In genomic region chr16:58045096-58045495, GRCh38 we compare ENCODE assay signal across 27 cellular contexts.
"Had no signal": no experiment of that assay in that cellular context is flagged by ENCODE, and none has a peak within 500 bp of the region (broad histone marks: within the 10 kb centered on the region; RNA-seq: fewer than 3 reads in every experiment).

No MANE protein-coding gene starts in this region.

- H3K27ac Mint-ChIP-seq: activated B cell treated with CpG ODN at 0.5 μM for 24 hours; activated CD8-positive, alpha-beta T cell treated with anti-CD3 and anti-CD28 coated beads for 36 hours; activated naive CD8-positive, alpha-beta T cell; activated T-helper 17 cell treated with anti-CD3 and anti-CD28 coated beads, Interleukin-2, amount 50 U/mL, for 72 hours; T-helper 17 cell; T-helper 2 cell treated with Interferon-gamma antibody and Interleukin-4, amounts not matched to agents 5 μg/mL and 100 μg/mL, for 36 hours had no signal

- H3K36me3 ChIP-seq: brain microvascular endothelial cell, WERI-Rb-1 had no signal

- ATAC-seq: activated CD4-positive, CD25-positive, alpha-beta regulatory T cell treated with anti-CD3 and anti-CD28 coated beads, Interleukin-2, amount 50 U/mL, for 24 hours; activated CD8-positive, alpha-beta T cell treated with anti-CD3 and anti-CD28 coated beads for 36 hours; activated T-cell treated with anti-CD3 and anti-CD28 coated beads, Interleukin-2, amount 50 U/mL, for 4 hours; activated T-helper 17 cell treated with anti-CD3 and anti-CD28 coated beads, Interleukin-2, amount 50 U/mL, for 72 hours; esophagus mucosa; T-helper 17 cell had no signal

- H3K27me3 ChIP-seq: brain microvascular endothelial cell had no signal

- H3K9me3 Mint-ChIP-seq: activated B cell treated with CpG ODN at 0.5 μM for 24 hours; activated CD8-positive, alpha-beta T cell treated with anti-CD3 and anti-CD28 coated beads for 36 hours; activated T-cell treated with anti-CD3 and anti-CD28 coated beads, Interleukin-2, amount 50 U/mL, for 4 hours; activated T-helper 17 cell treated with anti-CD3 and anti-CD28 coated beads, Interleukin-2, amount 50 U/mL, for 72 hours; T-helper 2 cell treated with Interferon-gamma antibody and Interleukin-4, amounts not matched to agents 5 μg/mL and 100 μg/mL, for 36 hours had no signal

- H3K4me1 Mint-ChIP-seq: activated B cell treated with CpG ODN at 0.5 μM for 24 hours; activated T-helper 17 cell treated with anti-CD3 and anti-CD28 coated beads, Interleukin-2, amount 50 U/mL, for 72 hours; T-helper 17 cell had no signal

- H3K36me3 Mint-ChIP-seq: activated naive CD8-positive, alpha-beta T cell had no signal

- H3K4me3 Mint-ChIP-seq: activated B cell treated with CpG ODN at 0.5 μM for 24 hours; activated CD8-positive, alpha-beta T cell treated with anti-CD3 and anti-CD28 coated beads for 36 hours; activated naive CD8-positive, alpha-beta T cell; activated T-cell treated with anti-CD3 and anti-CD28 coated beads, Interleukin-2, amount 50 U/mL, for 4 hours; activated T-helper 17 cell treated with anti-CD3 and anti-CD28 coated beads, Interleukin-2, amount 50 U/mL, for 72 hours; T-helper 17 cell; T-helper 2 cell treated with Interferon-gamma antibody and Interleukin-4, amounts not matched to agents 5 μg/mL and 100 μg/mL, for 36 hours had no signal

- DNase-seq: activated B cell treated with CpG ODN at 0.5 μM for 24 hours; activated CD4-positive, alpha-beta T cell treated with anti-CD3 and anti-CD28 coated beads for 48 hours; activated CD4-positive, alpha-beta T cell treated with anti-CD3 and anti-CD28 coated beads, Interleukin-2, amount 50 U/mL, for 1 hour; activated CD4-positive, alpha-beta T cell treated with anti-CD3 and anti-CD28 coated beads, Interleukin-2, amount 50 U/mL, for 48 hours; activated CD8-positive, alpha-beta memory T cell treated with anti-CD3 and anti-CD28 coated beads for 24 hours; activated CD8-positive, alpha-beta T cell treated with anti-CD3 and anti-CD28 coated beads for 36 hours; activated effector memory CD4-positive, alpha-beta T cell treated with Interleukin-2 at 50 U/mL for 16 hours; activated gamma-delta T cell treated with Interleukin-2 at 50 U/mL for 16 hours; activated naive CD4-positive, alpha-beta T cell treated with anti-CD3 and anti-CD28 coated beads, Interleukin-2, amount 50 U/mL, for 16 hours; activated naive CD4-positive, alpha-beta T cell treated with Interleukin-2 at 50 U/mL for 16 hours; activated T-cell treated with anti-CD3 and anti-CD28 coated beads, Interleukin-2, amount 50 U/mL, for 4 hours; amniotic stem cell; anterior cingulate cortex; brain microvascular endothelial cell; cortex of kidney; effector CD8-positive, alpha-beta T cell; foreskin fibroblast; head of caudate nucleus; T-helper 1 cell; T-helper 17 cell; T1000; WERI-Rb-1 had no signal

- H3K27me3 Mint-ChIP-seq: activated CD8-positive, alpha-beta T cell treated with anti-CD3 and anti-CD28 coated beads for 36 hours; activated naive CD8-positive, alpha-beta T cell; activated T-helper 17 cell treated with anti-CD3 and anti-CD28 coated beads, Interleukin-2, amount 50 U/mL, for 72 hours; T-helper 17 cell had no signal

- H3K27ac ChIP-seq: brain microvascular endothelial cell, WERI-Rb-1 had no signal
